In genomic region chr13:58879114-58879513, GRCh38 we compare ENCODE assay signal across 33 cellular contexts.
"Had no signal": no experiment of that assay in that cellular context is flagged by ENCODE, and none has a peak within 500 bp of the region (broad histone marks: within the 10 kb centered on the region; RNA-seq: fewer than 3 reads in every experiment).

No MANE protein-coding gene starts in this region.

- H3K36me3 ChIP-seq: brain microvascular endothelial cell, esophagus muscularis mucosa, gastrocnemius medialis, heart left ventricle had no signal

- H3K4me3 ChIP-seq: esophagus muscularis mucosa, gastrocnemius medialis, heart left ventricle had no signal

- ATAC-seq: activated T-cell treated with anti-CD3 and anti-CD28 coated beads, Interleukin-2, amount 50 U/mL, for 4 hours; activated T-helper 17 cell treated with anti-CD3 and anti-CD28 coated beads, Interleukin-2, amount 50 U/mL, for 72 hours; effector memory CD8-positive, alpha-beta T cell; foreskin keratinocyte; gastrocnemius medialis; heart left ventricle; WTC11 had no signal

- H3K4me1 ChIP-seq: esophagus muscularis mucosa, foreskin keratinocyte, gastrocnemius medialis, heart left ventricle had no signal

- H3K9me3 ChIP-seq: esophagus muscularis mucosa, gastrocnemius medialis, heart left ventricle had no signal

- DNase-seq: activated CD4-positive, alpha-beta memory T cell treated with anti-CD3 and anti-CD28 coated beads, Interleukin-2, amount 10 ng/mL, durations not matched to agents 7 days and 5 days; activated CD4-positive, alpha-beta T cell treated with anti-CD3 and anti-CD28 coated beads for 1 hour; activated CD4-positive, alpha-beta T cell treated with anti-CD3 and anti-CD28 coated beads for 4 hours; activated CD4-positive, alpha-beta T cell treated with anti-CD3 and anti-CD28 coated beads, Interleukin-2, amount 10 ng/mL, durations not matched to agents 7 days and 5 days; activated CD4-positive, alpha-beta T cell treated with anti-CD3 and anti-CD28 coated beads, Interleukin-2, amount 50 U/mL, for 4 hours; activated CD8-positive, alpha-beta memory T cell treated with anti-CD3 and anti-CD28 coated beads, Interleukin-2, amount 50 U/mL, for 48 hours; activated effector memory CD4-positive, alpha-beta T cell treated with Interleukin-2 at 50 U/mL for 16 hours; activated gamma-delta T cell treated with Interleukin-2 at 50 U/mL for 16 hours; activated naive CD4-positive, alpha-beta T cell treated with anti-CD3 and anti-CD28 coated beads, Interleukin-2, amount 50 U/mL, for 16 hours; activated naive CD4-positive, alpha-beta T cell treated with Interleukin-2 at 50 U/mL for 16 hours; activated T-cell treated with anti-CD3 and anti-CD28 coated beads for 4 hours; activated T-cell treated with anti-CD3 and anti-CD28 coated beads, Interleukin-2, amount 50 U/mL, for 4 hours; amniotic stem cell; anterior cingulate cortex; brain microvascular endothelial cell; caudate nucleus; cortex of kidney; dermis blood vessel endothelial cell; effector CD4-positive, alpha-beta T cell; effector memory CD8-positive, alpha-beta T cell; erythroblast; foreskin keratinocyte; gastrocnemius medialis; glutamatergic neuron; heart left ventricle; T-helper 2 cell had no signal

- H3K27me3 ChIP-seq: brain microvascular endothelial cell, esophagus muscularis mucosa, foreskin keratinocyte, gastrocnemius medialis, heart left ventricle had no signal

- FAIRE-seq: astrocyte, bronchial epithelial cell, colon, TTC549 had no signal
